In the genomic region with DNA sequence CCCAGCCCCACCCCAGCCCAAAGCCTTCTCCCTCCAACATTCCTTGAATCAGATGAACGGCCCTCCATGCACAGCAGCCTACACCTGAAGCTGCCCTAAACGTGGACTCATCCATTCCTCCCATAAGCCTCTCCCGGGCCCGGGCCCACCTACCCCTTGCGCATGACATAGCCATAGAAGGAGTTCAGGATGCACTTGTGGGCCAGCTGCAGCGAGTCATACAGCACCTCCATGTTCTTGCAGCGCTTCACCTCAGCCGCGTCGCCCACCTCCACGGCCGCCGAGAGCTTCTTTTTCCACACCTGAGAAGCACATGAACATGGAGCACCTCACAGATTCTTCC, we compare ENCODE assay signal across 17 cellular contexts. TPM values are rescaled to one million over a fixed set of nuclear protein-coding genes. Genes with fewer than 3 reads are reported as not detected.
DNase-seq lines count a peak whose midpoint lies in the region; TF ChIP-seq lines count a peak whose summit lies in the region.
"Had no signal": no experiment of that assay in that cellular context is flagged by ENCODE, and none has a peak within 500 bp of the region (broad histone marks: within the 10 kb centered on the region; RNA-seq: fewer than 3 reads in every experiment).

No MANE protein-coding gene starts in this region.

- no peak overlapping the region for H3K18ac ChIP-seq in H9 (ENCODE audit: insufficient read length, low read depth, low read length)

- no peak overlapping the region for H3K4me2 ChIP-seq in H9 (ENCODE audit: insufficient read depth, insufficient read length, low read length)

- H3K27ac ChIP-seq in H9 (ENCODE audit: insufficient read length, low read depth, low read length) = no peak overlapping the region
- no peak overlapping the region for H3K27ac ChIP-seq in vagina
- H3K27ac ChIP-seq: C4-2B had no signal

- H2BK5ac ChIP-seq in H9 (ENCODE audit: insufficient read length, low read length) = no peak overlapping the region

- no peak overlapping the region for H2AFZ ChIP-seq in H9 (ENCODE audit: low read length)

- H2BK120ac ChIP-seq in H9 (ENCODE audit: low read depth, low read length, poor library complexity, severe bottlenecking) = no peak overlapping the region

- intact Hi-C loops in vagina (cut with DNase I) = no loop called here

- no peak overlapping the region for H3K14ac ChIP-seq in H9 (ENCODE audit: insufficient read depth, low read length)

- H3K9ac ChIP-seq in H9 (ENCODE audit: extremely low read depth, insufficient read length, low read length) = no peak overlapping the region

- DNase-seq in activated effector memory CD4-positive, alpha-beta T cell treated with anti-CD3 and anti-CD28 coated beads, Interleukin-2, amount 50 U/mL, for 16 hours = peak; percentile 56
- DNase-seq in activated effector memory CD4-positive, alpha-beta T cell treated with Interleukin-2 at 50 U/mL for 16 hours = no peak
- DNase-seq in H9 (no peak), neural crest cell (ENCODE audit: low read depth, low spot score) (no peak), NAMALWA (ENCODE audit: low spot score) (no peak), cerebellar cortex (ENCODE audit: low spot score) (no peak), vagina (ENCODE audit: extremely low spot score in 2 of 2) (no peak)
- DNase-seq: ACHN; CD4-positive, alpha-beta memory T cell; DMS153; DMS79 treated with DMSO at 0.1 percent for 48 hours; GDM1; HCEC 1CT; HFFc6 had no signal

- H3K56ac ChIP-seq in H9 (ENCODE audit: insufficient read length, low read depth, low read length) = no peak overlapping the region

- no peak overlapping the region for H4K5ac ChIP-seq in H9 (ENCODE audit: insufficient read length, low read depth, low read length)

- H3K4me1 Mint-ChIP-seq in H9 = no peaks in the 10 kb centered on the region
- H3K4me1 Mint-ChIP-seq in neural crest cell = no peaks in the 10 kb centered on the region

- H3K36me3 ChIP-seq in vagina = peaks cover 5 to 76% of the 10 kb centered on the region in 2 donors

- H3T11ph ChIP-seq in H9 (ENCODE audit: low read length) = no peak overlapping the region

- no peaks in the 10 kb centered on the region for H3K23me2 ChIP-seq in H9 (ENCODE audit: insufficient read length, low read depth, low read length, poor library complexity, severe bottlenecking)

- H3K27me3 Mint-ChIP-seq in H9 (ENCODE audit: low read depth) (no peaks in the 10 kb centered on the region), neural crest cell (ENCODE audit: low read depth) (no peaks in the 10 kb centered on the region)
- H3K27me3 Mint-ChIP-seq: CD4-positive, alpha-beta memory T cell had no signal

- H3K27ac Mint-ChIP-seq in H9 = peak overlapping the region in 2 of 3 experiments; percentile 31 to 68; a peak in 3 of 7 replicates
- H3K27ac Mint-ChIP-seq in neural crest cell (ENCODE audit: unreplicated experiment) = peak overlapping the region; percentile 67
- H3K27ac Mint-ChIP-seq: HFFc6 had no signal

- H3K9me3 Mint-ChIP-seq in H9 (no peaks in the 10 kb centered on the region), neural crest cell (no peaks in the 10 kb centered on the region)
- H3K9me3 Mint-ChIP-seq: CD4-positive, alpha-beta memory T cell; HFFc6 had no signal

- no peak overlapping the region for H2AK5ac ChIP-seq in H9 (ENCODE audit: insufficient read length, low read length)

- no peak overlapping the region for H4K91ac ChIP-seq in H9 (ENCODE audit: insufficient read length, low read depth, low read length)

- H3K36me3 Mint-ChIP-seq in H9 (ENCODE audit: insufficient read depth in 1 of 3, low read depth in 3 of 3) = peaks cover 69 to 97% (median 96%) of the 10 kb centered on the region in 3 experiments; a peak in 6 of 7 replicates
- H3K36me3 Mint-ChIP-seq in neural crest cell (ENCODE audit: low read depth) = peaks cover 23% of the 10 kb centered on the region

- TF ChIP-seq CTCF in H9 (conservative IDR thresholded peaks at IDR 0.05) (no peak), neural crest cell (conservative IDR thresholded peaks at IDR 0.05) (no peak), vagina (IDR thresholded peaks at IDR 0.05) (no peak)

- H4K20me1 ChIP-seq in H9 (ENCODE audit: control insufficient read depth, insufficient read depth, insufficient read length) = no peaks in the 10 kb centered on the region

- no peak overlapping the region for H2BK12ac ChIP-seq in H9 (ENCODE audit: insufficient read length, low read depth, low read length)

- H3K4me3 ChIP-seq in vagina = no peak overlapping the region

- H3K9me3 ChIP-seq in H9 (ENCODE audit: control insufficient read depth, low read depth, low read length) (no peaks in the 10 kb centered on the region), vagina (no peaks in the 10 kb centered on the region)

- H3K4me3 Mint-ChIP-seq in H9 (no peak overlapping the region), neural crest cell (no peak overlapping the region)
- H3K4me3 Mint-ChIP-seq: CD4-positive, alpha-beta memory T cell; HFFc6 had no signal

- no peaks in the 10 kb centered on the region for H3K4me1 ChIP-seq in H9 (ENCODE audit: insufficient read depth, low read length)
- H3K4me1 ChIP-seq in vagina = no peaks in the 10 kb centered on the region

- H3K27me3 ChIP-seq in H9 (ENCODE audit: insufficient read depth, low read length) = no peaks in the 10 kb centered on the region
- H3K27me3 ChIP-seq in vagina = no peaks in the 10 kb centered on the region

- no CpG with 5 or more reads among the region's 13 CpGs for WGBS in H9 (ENCODE audit: extremely low coverage, insufficient read length, low lambda C conversion rate)

- no peaks in the 10 kb centered on the region for H3K79me1 ChIP-seq in H9 (ENCODE audit: insufficient read depth, low read depth, low read length, poor library complexity, severe bottlenecking)

- no peak overlapping the region for H2BK20ac ChIP-seq in H9 (ENCODE audit: low read depth, low read length, poor library complexity, severe bottlenecking)

- H3K79me2 ChIP-seq in H9 (ENCODE audit: insufficient read depth, low read length) = no peaks in the 10 kb centered on the region

- no peak overlapping the region for H2BK15ac ChIP-seq in H9 (ENCODE audit: low read depth, low read length)

- no peak overlapping the region for H3K23ac ChIP-seq in H9 (ENCODE audit: insufficient read length, low read depth, low read length)

- H3K4ac ChIP-seq in H9 (ENCODE audit: low read depth, low read length) = no peak overlapping the region

- H4K8ac ChIP-seq in H9 (replicated peaks; ENCODE audit: insufficient read length, low read depth, low read length) = no peak overlapping the region

- TF ChIP-seq POLR2A in vagina (IDR thresholded peaks at IDR 0.05) = no peak

RNA-seq across cellular contexts. Expression of a gene that starts 22.0 kb away (rescaled TPM):
- total RNA-seq in H9 (2021) (131 and 147 TPM in 2 replicates), neural crest cell (168 and 174 TPM in 2 replicates), vagina (56.7 TPM)

RNA-seq across cellular contexts. Expression of a gene that starts 22.3 kb away (rescaled TPM):
- total RNA-seq in H9 (2021) = 17.7 and 17.8 TPM in 2 replicates
- 31.0 and 33.5 TPM in 2 replicates for total RNA-seq in neural crest cell
- 15.0 TPM for total RNA-seq in vagina

RNA-seq across cellular contexts. Expression of a gene that starts 45.5 kb away (rescaled TPM):
- 112 and 118 TPM in 2 replicates for total RNA-seq in H9 (2021)
- 61.5 and 61.8 TPM in 2 replicates for total RNA-seq in neural crest cell
- total RNA-seq in vagina = 27.0 TPM

RNA-seq across cellular contexts. Expression of a gene that starts 46.5 kb away (rescaled TPM):
- 1.8 and 2.2 TPM in 2 replicates for total RNA-seq in H9 (2021)
- not detected in 2 replicates for total RNA-seq in neural crest cell
- not detected for total RNA-seq in vagina
- total RNA-seq: A172; CD4-positive, alpha-beta memory T cell; HFFc6 had no signal

RNA-seq across cellular contexts. Expression of a gene that starts 54.7 kb away (rescaled TPM):
- not detected in 2 replicates for total RNA-seq in H9 (2021)
- 0.93 and 1.7 TPM in 2 replicates for total RNA-seq in neural crest cell
- not detected for total RNA-seq in vagina
- total RNA-seq: CD4-positive, alpha-beta memory T cell; H1 had no signal
